In the genomic region with DNA sequence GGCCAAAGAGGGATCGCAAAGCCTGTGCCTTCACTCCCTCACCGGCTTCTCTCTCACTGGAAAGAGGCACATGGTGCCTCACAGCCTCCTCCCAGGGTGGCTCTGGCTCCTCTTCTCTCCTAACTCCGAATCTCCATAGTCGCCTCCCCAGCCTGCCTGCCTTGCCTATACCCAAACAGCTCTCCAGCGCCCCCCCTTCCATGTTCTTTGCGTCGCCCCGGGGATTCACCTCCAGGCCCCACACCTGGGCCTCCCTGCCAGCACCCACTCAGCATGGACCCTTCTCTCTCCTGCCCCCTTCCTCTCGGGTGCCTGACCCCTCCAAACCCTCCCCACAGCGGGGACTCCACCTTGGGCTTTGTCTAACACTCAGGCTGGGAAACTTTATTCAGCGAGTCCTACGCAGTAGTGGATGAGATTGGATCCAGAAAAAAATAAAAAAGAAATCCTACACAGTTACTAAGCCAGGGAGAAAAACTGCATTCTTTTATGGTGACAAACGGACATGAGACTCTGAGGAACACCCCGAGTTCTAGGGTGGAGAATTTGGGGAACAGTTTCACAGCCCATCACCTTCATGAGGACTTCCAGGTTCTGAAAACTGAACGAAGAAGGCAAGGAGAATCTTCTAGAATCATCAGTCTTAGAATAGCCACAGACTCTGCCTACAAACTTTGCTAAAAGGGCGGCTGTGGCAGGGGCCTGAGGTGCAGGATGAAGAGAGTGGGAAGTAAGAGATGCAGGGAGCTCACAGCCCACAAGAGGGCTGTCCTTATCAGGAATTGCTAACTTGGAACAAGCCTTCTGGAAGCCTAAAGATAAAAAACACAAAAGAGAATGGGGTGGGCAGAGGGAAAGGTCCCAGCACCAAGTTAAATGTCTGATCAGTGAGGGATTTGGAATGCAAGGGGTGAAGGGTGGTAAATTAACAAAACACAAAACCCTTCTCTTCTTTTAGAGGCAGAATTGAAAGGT, we compare ENCODE assay signal across 1 cellular context.
TF ChIP-seq lines count a peak whose summit lies in the region.

No MANE protein-coding gene starts in this region.

TF ChIP-seq in H1, 55 proteins besides CTCF, POLR2A, EP300 and RAD21 (continued from another document):
- TF ChIP-seq ATF2 (IDR thresholded peaks at IDR 0.05; ENCODE audit: low read length) (no peak), CEBPB (IDR thresholded peaks at IDR 0.05; ENCODE audit: low read depth, low read length) (no peak), ZNF274 (IDR thresholded peaks at IDR 0.05; ENCODE audit: borderline replicate concordance, extremely low read depth, low read length) (no peak), NRF1 (IDR thresholded peaks at IDR 0.05; ENCODE audit: low read depth, low read length) (no peak)
- TF ChIP-seq, protein P1, sequence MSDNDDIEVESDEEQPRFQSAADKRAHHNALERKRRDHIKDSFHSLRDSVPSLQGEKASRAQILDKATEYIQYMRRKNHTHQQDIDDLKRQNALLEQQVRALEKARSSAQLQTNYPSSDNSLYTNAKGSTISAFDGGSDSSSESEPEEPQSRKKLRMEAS (IDR thresholded peaks at IDR 0.05): no peak; the same call in 1 of the 2 replicates
TF ChIP-seq in H1: peak in this region for 0.
